Comparison of ENCODE assay signal across 20 cellular contexts in the genomic region with DNA sequence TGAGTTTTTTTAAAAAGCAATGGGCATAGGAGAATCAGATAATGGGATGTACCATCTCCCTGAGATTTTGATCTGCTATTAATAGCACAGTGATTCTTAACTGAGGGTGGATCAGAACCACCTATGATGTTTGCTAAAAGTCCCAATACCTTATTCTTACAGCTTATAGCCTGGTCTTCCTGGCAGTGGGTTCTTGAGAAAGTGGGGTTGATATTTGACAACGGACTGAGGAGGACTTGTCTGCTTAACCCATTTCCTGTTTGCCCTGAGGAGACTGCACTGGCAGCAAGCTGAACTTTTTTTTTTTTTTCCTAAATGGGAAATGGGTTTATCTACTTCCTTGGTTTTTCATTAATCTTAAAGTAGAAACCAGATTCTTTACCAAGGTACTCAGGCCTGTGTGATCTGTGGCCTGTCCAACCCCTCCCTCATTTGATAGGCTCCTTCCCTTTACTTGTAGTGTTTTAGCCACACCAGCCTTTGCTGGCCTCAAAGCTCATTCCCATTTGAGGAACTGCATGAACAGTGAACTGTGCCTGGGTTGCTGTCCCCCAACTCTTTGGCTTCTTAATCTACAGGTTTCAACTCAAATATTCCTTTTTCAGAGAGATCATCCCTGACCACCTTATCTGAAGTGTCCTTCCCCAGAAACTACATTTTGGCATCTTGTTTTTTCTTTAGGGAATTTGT. TPM values are rescaled to one million over a fixed set of nuclear protein-coding genes. Genes with fewer than 3 reads are reported as not detected.
A peak's percentile ranks its signal among the peaks of the same experiment; 100 is the strongest.
DNase-seq lines count a peak whose midpoint lies in the region; ATAC-seq, FAIRE-seq and TF ChIP-seq lines count a peak whose summit lies in the region.
"Had no signal": no experiment of that assay in that cellular context is flagged by ENCODE, and none has a peak within 500 bp of the region (broad histone marks: within the 10 kb centered on the region; RNA-seq: fewer than 3 reads in every experiment).

No MANE protein-coding gene starts in this region.

- H3K36me3 ChIP-seq in Loucy (ENCODE audit: insufficient read depth, low read length) (no peaks in the 10 kb centered on the region), bronchial epithelial cell (ENCODE audit: control insufficient read depth, insufficient read depth, low read length) (no peaks in the 10 kb centered on the region), Peyer's patch (no peaks in the 10 kb centered on the region), sigmoid colon (no peaks in the 10 kb centered on the region)
- H3K36me3 ChIP-seq: colonic mucosa, upper lobe of left lung had no signal

- H3K36me3 Mint-ChIP-seq in activated naive CD8-positive, alpha-beta T cell: no peaks in the 10 kb centered on the region
- no peaks in the 10 kb centered on the region for H3K36me3 Mint-ChIP-seq in activated naive CD8-positive, alpha-beta T cell treated with anti-CD3 and anti-CD28 coated beads for 36 hours
- no peaks in the 10 kb centered on the region for H3K36me3 Mint-ChIP-seq in stimulated activated naive CD8-positive, alpha-beta T cell treated with anti-CD3 and anti-CD28 coated beads, Interleukin-15, Interleukin-2, amounts not matched to agents 100 ng/mL and 50 ng/mL, for 24 hours (ENCODE audit: low read depth)
- H3K36me3 Mint-ChIP-seq: stimulated activated memory B cell treated with anti-CD40 and anti-IgM and Interleukin-4, amounts not matched to agents 10 μg/mL and 1 μg/mL and 100 μg/mL, for 72 hours had no signal

- H3F3A ChIP-seq in Loucy (ENCODE audit: low read depth): peaks cover 8% of the 10 kb centered on the region; the same call in 1 of the 2 replicates

- no peaks in the 10 kb centered on the region for H3K9me3 Mint-ChIP-seq in activated naive CD8-positive, alpha-beta T cell (ENCODE audit: low read depth)
- no peaks in the 10 kb centered on the region for H3K9me3 Mint-ChIP-seq in activated naive CD8-positive, alpha-beta T cell treated with anti-CD3 and anti-CD28 coated beads for 36 hours
- H3K9me3 Mint-ChIP-seq in stimulated activated naive CD8-positive, alpha-beta T cell treated with anti-CD3 and anti-CD28 coated beads, Interleukin-15, Interleukin-2, amounts not matched to agents 100 ng/mL and 50 ng/mL, for 24 hours: no peaks in the 10 kb centered on the region
- H3K9me3 Mint-ChIP-seq: activated CD4-positive, alpha-beta T cell treated with anti-CD3 and anti-CD28 coated beads, Interleukin-2, amount 10 ng/mL, durations not matched to agents 7 days and 5 days; stimulated activated memory B cell treated with anti-CD40 and anti-IgM and Interleukin-4, amounts not matched to agents 10 μg/mL and 1 μg/mL and 100 μg/mL, for 72 hours had no signal

- peak overlapping the region; percentile 22; the same call in 1 of the 2 replicates for H2AFZ ChIP-seq in Loucy (ENCODE audit: low read length)

- H3K9ac ChIP-seq in Loucy (ENCODE audit: low read depth, low read length, poor library complexity, severe bottlenecking): peak overlapping the region; percentile 38

- intact Hi-C loops in sigmoid colon (cut with DNase I): no loop called here

- no peak for TF ChIP-seq EP300 in sigmoid colon (IDR thresholded peaks at IDR 0.05)

- DNase-seq in activated naive CD8-positive, alpha-beta T cell treated with anti-CD3 and anti-CD28 coated beads for 36 hours: no peak
- DNase-seq in bronchial epithelial cell (ENCODE audit: low read depth): peak; percentile 7
- no peak for DNase-seq in Peyer's patch
- DNase-seq in sigmoid colon: no peak
- DNase-seq: activated CD4-positive, alpha-beta T cell treated with anti-CD3 and anti-CD28 coated beads, Interleukin-2, amount 10 ng/mL, durations not matched to agents 7 days and 5 days; activated naive CD4-positive, alpha-beta T cell treated with Interleukin-2 at 50 U/mL for 16 hours; colonic mucosa; hippocampal formation; Karpas-422; NCI-H82; stimulated activated CD4-positive, alpha-beta T cell treated with anti-CD3 and anti-CD28 coated beads, Interleukin-15, amount 100 ng/mL, for 24 hours; upper lobe of left lung had no signal

- peaks cover 18% of the 10 kb centered on the region for H3K4me1 ChIP-seq in Loucy (ENCODE audit: insufficient read depth, low read length, poor library complexity, severe bottlenecking)
- no peaks in the 10 kb centered on the region for H3K4me1 ChIP-seq in Peyer's patch
- H3K4me1 ChIP-seq in sigmoid colon: no peaks in the 10 kb centered on the region
- H3K4me1 ChIP-seq: colonic mucosa, upper lobe of left lung had no signal

- no peaks in the 10 kb centered on the region for H3K27me3 Mint-ChIP-seq in activated naive CD8-positive, alpha-beta T cell
- H3K27me3 Mint-ChIP-seq in activated naive CD8-positive, alpha-beta T cell treated with anti-CD3 and anti-CD28 coated beads for 36 hours: no peaks in the 10 kb centered on the region
- H3K27me3 Mint-ChIP-seq in stimulated activated naive CD8-positive, alpha-beta T cell treated with anti-CD3 and anti-CD28 coated beads, Interleukin-15, Interleukin-2, amounts not matched to agents 100 ng/mL and 50 ng/mL, for 24 hours: no peaks in the 10 kb centered on the region
- H3K27me3 Mint-ChIP-seq: activated CD4-positive, alpha-beta T cell treated with anti-CD3 and anti-CD28 coated beads, Interleukin-2, amount 10 ng/mL, durations not matched to agents 7 days and 5 days; stimulated activated memory B cell treated with anti-CD40 and anti-IgM and Interleukin-4, amounts not matched to agents 10 μg/mL and 1 μg/mL and 100 μg/mL, for 72 hours had no signal

- ATAC-seq in GM19455 (IDR thresholded peaks at IDR 0.05; ENCODE audit: unreplicated experiment): no peak
- ATAC-seq: HCT116; stimulated activated memory B cell treated with anti-CD40 and anti-IgM and Interleukin-4, amounts not matched to agents 10 μg/mL and 1 μg/mL and 100 μg/mL, for 72 hours had no signal

- peak overlapping the region; percentile 69 for H3K27ac Mint-ChIP-seq in activated naive CD8-positive, alpha-beta T cell
- H3K27ac Mint-ChIP-seq in activated naive CD8-positive, alpha-beta T cell treated with anti-CD3 and anti-CD28 coated beads for 36 hours: no peak overlapping the region
- peak overlapping the region; percentile 65 for H3K27ac Mint-ChIP-seq in stimulated activated naive CD8-positive, alpha-beta T cell treated with anti-CD3 and anti-CD28 coated beads, Interleukin-15, Interleukin-2, amounts not matched to agents 100 ng/mL and 50 ng/mL, for 24 hours
- H3K27ac Mint-ChIP-seq: activated CD4-positive, alpha-beta T cell treated with anti-CD3 and anti-CD28 coated beads, Interleukin-2, amount 10 ng/mL, durations not matched to agents 7 days and 5 days; stimulated activated memory B cell treated with anti-CD40 and anti-IgM and Interleukin-4, amounts not matched to agents 10 μg/mL and 1 μg/mL and 100 μg/mL, for 72 hours had no signal

- H4K20me1 ChIP-seq in Loucy (ENCODE audit: insufficient read depth, low read length, poor library complexity, severe bottlenecking): no peaks in the 10 kb centered on the region

- 9 to 29% methylated on average over 1 of the region's 1 CpG for WGBS in sigmoid colon, 2 donors

- H3K27me3 ChIP-seq in Loucy (ENCODE audit: insufficient read depth, low read length, poor library complexity, severe bottlenecking) (no peaks in the 10 kb centered on the region), bronchial epithelial cell (ENCODE audit: control insufficient read depth, insufficient read depth, low read length) (no peaks in the 10 kb centered on the region), Peyer's patch (no peaks in the 10 kb centered on the region), sigmoid colon (no peaks in the 10 kb centered on the region)
- H3K27me3 ChIP-seq: colonic mucosa, upper lobe of left lung had no signal

- TF ChIP-seq POLR2A in Peyer's patch (IDR thresholded peaks at IDR 0.05) (no peak), sigmoid colon (IDR thresholded peaks at IDR 0.05) (no peak)

- H3K4me3 Mint-ChIP-seq in activated naive CD8-positive, alpha-beta T cell: no peak overlapping the region
- no peak overlapping the region for H3K4me3 Mint-ChIP-seq in activated naive CD8-positive, alpha-beta T cell treated with anti-CD3 and anti-CD28 coated beads for 36 hours
- no peak overlapping the region for H3K4me3 Mint-ChIP-seq in stimulated activated naive CD8-positive, alpha-beta T cell treated with anti-CD3 and anti-CD28 coated beads, Interleukin-15, Interleukin-2, amounts not matched to agents 100 ng/mL and 50 ng/mL, for 24 hours
- H3K4me3 Mint-ChIP-seq: activated CD4-positive, alpha-beta T cell treated with anti-CD3 and anti-CD28 coated beads, Interleukin-2, amount 10 ng/mL, durations not matched to agents 7 days and 5 days; stimulated activated memory B cell treated with anti-CD40 and anti-IgM and Interleukin-4, amounts not matched to agents 10 μg/mL and 1 μg/mL and 100 μg/mL, for 72 hours had no signal

- H3K27ac ChIP-seq in Peyer's patch: peak overlapping the region in 1 of 4 donors; percentile 22
- no peak overlapping the region for H3K27ac ChIP-seq in sigmoid colon
- H3K27ac ChIP-seq: colonic mucosa, upper lobe of left lung had no signal

- H3K4me1 Mint-ChIP-seq in activated naive CD8-positive, alpha-beta T cell (ENCODE audit: low read depth): peaks cover 10% of the 10 kb centered on the region
- peaks cover 16% of the 10 kb centered on the region for H3K4me1 Mint-ChIP-seq in activated naive CD8-positive, alpha-beta T cell treated with anti-CD3 and anti-CD28 coated beads for 36 hours
- H3K4me1 Mint-ChIP-seq in stimulated activated naive CD8-positive, alpha-beta T cell treated with anti-CD3 and anti-CD28 coated beads, Interleukin-15, Interleukin-2, amounts not matched to agents 100 ng/mL and 50 ng/mL, for 24 hours (ENCODE audit: low read depth): peaks cover 14% of the 10 kb centered on the region
- H3K4me1 Mint-ChIP-seq: stimulated activated memory B cell treated with anti-CD40 and anti-IgM and Interleukin-4, amounts not matched to agents 10 μg/mL and 1 μg/mL and 100 μg/mL, for 72 hours had no signal

- no peaks in the 10 kb centered on the region for H3K79me2 ChIP-seq in Loucy (ENCODE audit: insufficient read depth, low read length)

- H3K9me3 ChIP-seq in Loucy (ENCODE audit: insufficient read depth, low read depth, low read length) (no peaks in the 10 kb centered on the region), Peyer's patch (no peaks in the 10 kb centered on the region), sigmoid colon (no peaks in the 10 kb centered on the region)
- H3K9me3 ChIP-seq: colonic mucosa, upper lobe of left lung had no signal

- no peaks in the 10 kb centered on the region for H3K9me2 ChIP-seq in Loucy (replicated peaks; ENCODE audit: low read depth, low read length)

- no peak for FAIRE-seq in bronchial epithelial cell (lab: Jason Lieb, UNC)

- H3K4me3 ChIP-seq in Loucy (ENCODE audit: low read length, poor library complexity, severe bottlenecking) (peak overlapping the region; percentile 36), bronchial epithelial cell (ENCODE audit: low read depth, low read length) (no peak overlapping the region), Peyer's patch (no peak overlapping the region), sigmoid colon (no peak overlapping the region)
- H3K4me3 ChIP-seq: colonic mucosa, upper lobe of left lung had no signal

- H3K4me2 ChIP-seq in Loucy (ENCODE audit: low read depth, low read length, poor library complexity, severe bottlenecking): peak overlapping the region; percentile 61

- no peak for TF ChIP-seq CTCF in Loucy (conservative IDR thresholded peaks at IDR 0.05; ENCODE audit: low read length)
- no peak for TF ChIP-seq CTCF in bronchial epithelial cell (IDR thresholded peaks at IDR 0.05; ENCODE audit: insufficient read depth, low read length, severe bottlenecking)
- no peak for TF ChIP-seq CTCF in Peyer's patch (IDR thresholded peaks at IDR 0.05)
- TF ChIP-seq CTCF in sigmoid colon (IDR thresholded peaks at IDR 0.05): no peak

RNA-seq across cellular contexts. Expression of gene C9orf57, which starts 47.1 kb away (rescaled TPM):
- total RNA-seq in activated naive CD8-positive, alpha-beta T cell treated with anti-CD3 and anti-CD28 coated beads for 36 hours: not detected
- total RNA-seq in bronchial epithelial cell: not detected in 2 replicates
- total RNA-seq in Peyer's patch: not detected
- not detected for total RNA-seq in sigmoid colon
- polyA plus RNA-seq in sigmoid colon: under 1 TPM in 1 of 3 donors, not detected in 2; 0.60 TPM
- total RNA-seq: A673; activated CD4-positive, alpha-beta T cell treated with anti-CD3 and anti-CD28 coated beads, Interleukin-2, amount 10 ng/mL, durations not matched to agents 7 days and 5 days; colonic mucosa; mononuclear cell; upper lobe of left lung had no signal
